ENCODE assay signal across 10 cellular contexts in genomic region chr14:100709252-100709955, GRCh38. TPM values are rescaled to one million over a fixed set of nuclear protein-coding genes. Genes with fewer than 3 reads are reported as not detected.
A peak's percentile ranks its signal among the peaks of the same experiment; 100 is the strongest.
DNase-seq lines count a peak whose midpoint lies in the region; ATAC-seq, FAIRE-seq and TF ChIP-seq lines count a peak whose summit lies in the region.
"Had no signal": no experiment of that assay in that cellular context is flagged by ENCODE, and none has a peak within 500 bp of the region (broad histone marks: within the 10 kb centered on the region; RNA-seq: fewer than 3 reads in every experiment).

No MANE protein-coding gene starts in this region.

- H3K4me3 Mint-ChIP-seq in brain = peak overlapping the region in 3 of 5 experiments; percentile 58 to 75 (median 68)
- H3K4me3 Mint-ChIP-seq in type B pancreatic cell = peak overlapping the region; percentile 82
- H3K4me3 Mint-ChIP-seq: CD8-positive, alpha-beta T cell; T-helper 1 cell treated with Interleukin-12 subunit alpha and Interleukin-12 subunit beta and Interleukin-4 antibody, amounts not matched to agents 30 μg/mL and 1 μg/mL, for 36 hours had no signal

- DNase-seq in activated gamma-delta T cell treated with Interleukin-2 at 50 U/mL for 16 hours (peak; percentile 8), activated gamma-delta T cell (lab: John Stamatoyannopoulos, UW) (no peak), keratinocyte (ENCODE audit: low read depth, low spot score) (no peak), type B pancreatic cell (ENCODE audit: extremely low spot score, unreplicated experiment) (no peak), NCI-H226 (no peak), GM13977 (ENCODE audit: low spot score) (no peak)

- H3K27me3 Mint-ChIP-seq in brain = peaks cover 19% of the 10 kb centered on the region
- peaks cover 32% of the 10 kb centered on the region for H3K27me3 Mint-ChIP-seq in type B pancreatic cell

- H2AFZ ChIP-seq in keratinocyte (ENCODE audit: control insufficient read depth, low read length) = no peak overlapping the region

- peaks cover 8% of the 10 kb centered on the region for H3K27me3 ChIP-seq in keratinocyte (ENCODE audit: control insufficient read depth, extremely low read depth, insufficient read depth, low read length)

- in situ Hi-C loops in GM13977 (cut with MboI; ENCODE audit: low pct_unique_long_range_greater_than_20kb, low sequenced_read_pairs, unreplicated experiment) = no loop called here

- no peak overlapping the region for H3K9ac ChIP-seq in keratinocyte (ENCODE audit: control insufficient read depth, extremely low read depth, insufficient read depth, low read length)

- H3K9me3 ChIP-seq in keratinocyte (ENCODE audit: control insufficient read depth, low read depth, low read length) = no peaks in the 10 kb centered on the region

- no peak for FAIRE-seq in keratinocyte (lab: Jason Lieb, UNC)

- peaks cover 27% of the 10 kb centered on the region for H3K4me1 ChIP-seq in keratinocyte (ENCODE audit: control insufficient read depth, extremely low read depth, insufficient read depth, low read length)

- H3K4me1 Mint-ChIP-seq in brain = peaks cover 48% of the 10 kb centered on the region
- H3K4me1 Mint-ChIP-seq in type B pancreatic cell (ENCODE audit: unreplicated experiment) = peaks cover 39% of the 10 kb centered on the region

- no peaks in the 10 kb centered on the region for H3K36me3 Mint-ChIP-seq in brain
- H3K36me3 Mint-ChIP-seq in type B pancreatic cell = no peaks in the 10 kb centered on the region
- H3K36me3 Mint-ChIP-seq: CD8-positive, alpha-beta T cell had no signal

- no peak overlapping the region for H3K27ac ChIP-seq in keratinocyte (ENCODE audit: control insufficient read depth, insufficient read depth, low read length)

- no peaks in the 10 kb centered on the region for H3K79me2 ChIP-seq in keratinocyte (ENCODE audit: control insufficient read depth, insufficient read depth, low read length)

- peak in 1 of 2 experiments; percentile 51 for TF ChIP-seq CTCF in brain (conservative IDR thresholded peaks at IDR 0.05)
- peak in 2 of 3 experiments; percentile 34 to 64 for TF ChIP-seq CTCF in keratinocyte (optimal IDR thresholded peaks at IDR 0.05 in 1 of 3, IDR thresholded peaks at IDR 0.05 in 1 of 3, conservative IDR thresholded peaks at IDR 0.05 in 1 of 3; ENCODE audit: extremely low read depth in 1 of 3, insufficient read depth in 2 of 3, low read length in 3 of 3)
- peak; percentile 60 for TF ChIP-seq CTCF in type B pancreatic cell (conservative IDR thresholded peaks at IDR 0.05)
- TF ChIP-seq CTCF in GM13977 (IDR thresholded peaks at IDR 0.05; ENCODE audit: extremely low read depth, insufficient read depth, missing control alignments) = no peak

- H3K27ac Mint-ChIP-seq in brain (peak overlapping the region in 3 of 5 experiments; percentile 53 to 93 (median 85)), type B pancreatic cell (no peak overlapping the region)
- H3K27ac Mint-ChIP-seq: CD8-positive, alpha-beta T cell; T-helper 1 cell treated with Interleukin-12 subunit alpha and Interleukin-12 subunit beta and Interleukin-4 antibody, amounts not matched to agents 30 μg/mL and 1 μg/mL, for 36 hours had no signal

- H3K4me2 ChIP-seq in keratinocyte (ENCODE audit: control insufficient read depth, extremely low read depth, insufficient read depth, low read depth, low read length) = peak overlapping the region; percentile 69

- H3K9me3 Mint-ChIP-seq in brain (peaks cover 0 to 5% (median 0%) of the 10 kb centered on the region in 5 experiments), type B pancreatic cell (no peaks in the 10 kb centered on the region)
- H3K9me3 Mint-ChIP-seq: CD8-positive, alpha-beta T cell; T-helper 1 cell treated with Interleukin-12 subunit alpha and Interleukin-12 subunit beta and Interleukin-4 antibody, amounts not matched to agents 30 μg/mL and 1 μg/mL, for 36 hours had no signal

- no peak for ATAC-seq in GM21529 (IDR thresholded peaks at IDR 0.05; ENCODE audit: unreplicated experiment)
- ATAC-seq: CD8-positive, alpha-beta T cell had no signal

- no peaks in the 10 kb centered on the region for H3K36me3 ChIP-seq in keratinocyte (ENCODE audit: control insufficient read depth in 2 of 2, extremely low read depth in 1 of 2, insufficient read depth in 2 of 2, low read length in 2 of 2)

- dilution Hi-C loops in keratinocyte (cut with MboI; ENCODE audit: extremely low pct_ligation_motif_present, low sequenced_read_pairs) = no loop called here

- H3K9me1 ChIP-seq in keratinocyte (ENCODE audit: control insufficient read depth, extremely low read depth, insufficient read depth, low read length) = no peaks in the 10 kb centered on the region

- H3K4me3 ChIP-seq in keratinocyte (ENCODE audit: control insufficient read depth in 2 of 3, extremely low read depth in 1 of 3, insufficient read depth in 2 of 3, low read depth in 1 of 3, low read length in 3 of 3) = no peak overlapping the region

- no peaks in the 10 kb centered on the region for H4K20me1 ChIP-seq in keratinocyte (ENCODE audit: control insufficient read depth, extremely low read depth, insufficient read depth, low read length)

RNA-seq across cellular contexts. Expression of gene DLK1, which starts 17.3 kb away (rescaled TPM):
- polyA plus RNA-seq in brain (ENCODE audit: insufficient read depth, low read depth, low replicate concordance) (233 TPM), keratinocyte (not detected in 3 replicates)
- not detected for polyA plus RNA-seq in keratinocyte (2011; ENCODE audit: low read depth)
- not detected in 2 replicates for polyA plus RNA-seq in keratinocyte (2011; cell fraction: cytosol; rRNA removed)
- not detected in 2 replicates for polyA plus RNA-seq in keratinocyte (2011; cell fraction: nucleus; rRNA removed)
- not detected in 2 replicates for polyA plus RNA-seq in keratinocyte (2012; ENCODE audit: low replicate concordance)
- not detected in 3 replicates for polyA minus RNA-seq in keratinocyte
- not detected for polyA minus RNA-seq in keratinocyte (2011; cell fraction: cytosol; rRNA and poly(A)+ RNA removed)
- not detected in 2 replicates for polyA minus RNA-seq in keratinocyte (2011; cell fraction: nucleus; rRNA and poly(A)+ RNA removed)
- total RNA-seq in type B pancreatic cell (ENCODE audit: low replicate concordance) = 149 and 405 TPM in 2 replicates
- total RNA-seq: CD8-positive, alpha-beta T cell had no signal

Comparison
In these comparisons a context has a peak if more than half of its experiments do, and no peak if none do; other contexts are left out.
1. RNA of gene DLK1, which starts 17.3 kb away (polyA plus RNA-seq): 233 TPM in brain (single experiment); not detected in keratinocyte; every median in the first group is over 100 times any median in the second.